Comparison of ENCODE assay signal across 1 cellular context in genomic region chrX:40749874-40750273, GRCh38.
TF ChIP-seq lines count a peak whose summit lies in the region.

No MANE protein-coding gene starts in this region.

TF ChIP-seq in WTC11, 78 proteins besides CTCF, POLR2A, EP300 and RAD21 (continued from another document):
- TF ChIP-seq PRDM15 (CRISPR knock-in tag; IDR thresholded peaks at IDR 0.05) (no peak), TEAD1 (CRISPR knock-in tag; IDR thresholded peaks at IDR 0.05) (no peak)
